29 cellular contexts compared by ENCODE assay signal in genomic region chr19:23561341-23561740, GRCh38.
"Had no signal": no experiment of that assay in that cellular context is flagged by ENCODE, and none has a peak within 500 bp of the region (broad histone marks: within the 10 kb centered on the region; RNA-seq: fewer than 3 reads in every experiment).

No MANE protein-coding gene starts in this region.

- DNase-seq: islet precursor cell; left ventricle myocardium inferior; midbrain; mucosa of descending colon; naive thymus-derived CD4-positive, alpha-beta T cell; nucleus accumbens; pancreas; posterior cingulate gyrus; retina; right cardiac atrium; stimulated activated CD4-positive, alpha-beta T cell treated with anti-CD3 and anti-CD28 coated beads, Interleukin-12 subunit alpha, Interleukin-12 subunit beta, amount 100 ng/mL, for 4 hours; stimulated activated CD4-positive, alpha-beta T cell treated with anti-CD3 and anti-CD28 coated beads, Interleukin-15, amount 100 ng/mL, for 24 hours; stimulated activated CD4-positive, alpha-beta T cell treated with anti-CD3 and anti-CD28 coated beads, Interleukin-2, amount 100 ng/mL, for 24 hours; stimulated activated CD4-positive, alpha-beta T cell treated with anti-CD3 and anti-CD28 coated beads, Interleukin-4, amount 100 ng/mL, for 1 hour; stimulated activated naive B cell treated with anti-CD40 and anti-IgM and Interleukin-4, amounts not matched to agents 10 μg/mL and 1 μg/mL and 100 μg/mL, for 72 hours; stimulated activated naive CD8-positive, alpha-beta T cell treated with anti-CD3 and anti-CD28 coated beads, Interleukin-15, Interleukin-2, amounts not matched to agents 100 U/mL and 50 U/mL, for 24 hours; stomach; testis; thyroid gland; transverse colon; upper lobe of left lung had no signal

- H3K36me3 Mint-ChIP-seq: memory B cell had no signal

- H3K36me3 ChIP-seq: left ventricle myocardium inferior, pancreas, prostate gland, stomach, thyroid gland, transverse colon, upper lobe of left lung, vagina had no signal

- H3K4me3 Mint-ChIP-seq: memory B cell; naive thymus-derived CD4-positive, alpha-beta T cell; nephron; neural crest cell; stimulated activated naive B cell treated with anti-CD40 and anti-IgM and Interleukin-4, amounts not matched to agents 10 μg/mL and 1 μg/mL and 100 μg/mL, for 72 hours had no signal

- H3K27ac ChIP-seq: left ventricle myocardium inferior, pancreas, prostate gland, stomach, testis, thyroid gland, transverse colon, upper lobe of left lung, vagina had no signal

- H3K27ac Mint-ChIP-seq: memory B cell; naive thymus-derived CD4-positive, alpha-beta T cell; nephron; stimulated activated naive B cell treated with anti-CD40 and anti-IgM and Interleukin-4, amounts not matched to agents 10 μg/mL and 1 μg/mL and 100 μg/mL, for 72 hours had no signal

- H3K27me3 ChIP-seq: pancreas, stomach, testis, thyroid gland, transverse colon, upper lobe of left lung, vagina had no signal

- H3K27me3 Mint-ChIP-seq: memory B cell; naive thymus-derived CD4-positive, alpha-beta T cell; stimulated activated naive B cell treated with anti-CD40 and anti-IgM and Interleukin-4, amounts not matched to agents 10 μg/mL and 1 μg/mL and 100 μg/mL, for 72 hours had no signal

- H3K4me1 Mint-ChIP-seq: memory B cell; naive thymus-derived CD4-positive, alpha-beta T cell; nephron; neural crest cell; stimulated activated naive B cell treated with anti-CD40 and anti-IgM and Interleukin-4, amounts not matched to agents 10 μg/mL and 1 μg/mL and 100 μg/mL, for 72 hours had no signal

- H3K9me3 ChIP-seq: left ventricle myocardium inferior, pancreas, prostate gland, testis, thyroid gland, transverse colon, vagina had no signal

- ATAC-seq: mucosa of descending colon; naive thymus-derived CD4-positive, alpha-beta T cell; pancreas; right cardiac atrium; sciatic nerve; stimulated activated naive B cell treated with anti-CD40 and anti-IgM and Interleukin-4, amounts not matched to agents 10 μg/mL and 1 μg/mL and 100 μg/mL, for 72 hours; stimulated activated naive CD8-positive, alpha-beta T cell treated with anti-CD3 and anti-CD28 coated beads, Interleukin-15, Interleukin-2, amounts not matched to agents 100 U/mL and 50 U/mL, for 24 hours had no signal

- H3K4me1 ChIP-seq: left ventricle myocardium inferior, pancreas, prostate gland, stomach, testis, thyroid gland, transverse colon, upper lobe of left lung, vagina had no signal

- H3K4me3 ChIP-seq: left ventricle myocardium inferior, lung, mucosa of descending colon, pancreas, prostate gland, skin epidermis, stomach, testis, thyroid gland, transverse colon, upper lobe of left lung, vagina had no signal
